10 cellular contexts compared by ENCODE assay signal in the genomic region with DNA sequence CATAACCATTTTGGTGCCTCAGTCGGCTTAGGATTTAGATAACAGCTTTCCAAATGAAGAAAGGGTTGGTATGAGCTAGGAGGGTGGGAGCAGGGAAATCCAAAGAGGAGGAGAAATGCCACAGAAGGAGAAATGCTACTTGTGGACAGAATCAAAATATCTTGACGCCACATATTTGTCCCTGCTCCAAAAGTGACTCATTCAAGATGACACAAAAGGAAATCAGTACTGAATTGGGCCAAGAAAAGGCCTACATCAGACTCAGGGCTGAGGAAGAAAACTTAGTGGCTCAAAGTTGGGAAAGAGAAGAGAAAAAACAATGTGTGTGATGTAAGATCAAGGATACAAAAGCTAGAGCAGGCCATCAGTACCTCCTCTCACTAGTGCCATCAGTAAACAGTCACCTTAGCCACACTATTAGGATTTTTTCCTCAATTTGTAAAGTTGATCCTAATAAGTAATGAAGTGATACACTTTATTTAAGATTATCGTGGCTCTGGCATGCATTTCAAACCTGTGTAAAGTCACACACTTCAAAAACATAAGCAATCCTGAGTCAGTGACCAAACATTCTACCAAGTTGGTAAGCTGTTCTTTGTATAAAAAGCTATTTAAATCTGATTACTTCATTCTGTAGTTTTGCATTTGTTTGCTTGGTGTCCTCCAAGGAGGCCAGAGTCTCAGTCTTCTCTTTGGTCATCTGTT. TPM values are rescaled to one million over a fixed set of nuclear protein-coding genes. Genes with fewer than 3 reads are reported as not detected.
DNase-seq lines count a peak whose midpoint lies in the region; ATAC-seq and TF ChIP-seq lines count a peak whose summit lies in the region.
"Had no signal": no experiment of that assay in that cellular context is flagged by ENCODE, and none has a peak within 500 bp of the region (broad histone marks: within the 10 kb centered on the region; RNA-seq: fewer than 3 reads in every experiment).

No MANE protein-coding gene starts in this region.

- no peaks in the 10 kb centered on the region for H3K9me3 ChIP-seq in body of pancreas
- H3K9me3 ChIP-seq in right cardiac atrium (ENCODE audit: control insufficient read depth, low read length) = no peaks in the 10 kb centered on the region
- H3K9me3 ChIP-seq in stomach = no peaks in the 10 kb centered on the region
- H3K9me3 ChIP-seq: ovary had no signal

- TF ChIP-seq CTCF in body of pancreas (IDR thresholded peaks at IDR 0.05) (no peak), stomach (IDR thresholded peaks at IDR 0.05) (no peak)

- peaks cover 9 to 29% of the 10 kb centered on the region in 2 donors for H3K36me3 ChIP-seq in body of pancreas (replicated peaks in 1 of 2; ENCODE audit: insufficient read depth in 1 of 2, low read depth in 2 of 2)
- peaks cover 36 to 95% (median 95%) of the 10 kb centered on the region in 4 donors for H3K36me3 ChIP-seq in stomach
- H3K36me3 ChIP-seq: ovary had no signal

- DNase-seq in GM04504 (ENCODE audit: low read depth) (peak; percentile 95), body of pancreas (peak in 1 of 4 donors; percentile 26), right cardiac atrium (no peak), stomach (no peak), HUDEP-2 (lab: John Stamatoyannopoulos, UW; ENCODE audit: unreplicated experiment in 76 of 76) (no peak), D341Med (ENCODE audit: low spot score) (no peak), left colon (no peak), NCI-H226 (no peak)
- DNase-seq: NCI-H2107, ovary had no signal

- H3K27ac ChIP-seq in body of pancreas (no peak overlapping the region), right cardiac atrium (ENCODE audit: low read length) (peak overlapping the region; percentile 10), stomach (peak overlapping the region; percentile 61 to 68 (median 66))
- H3K27ac ChIP-seq: ovary had no signal

- H3K4me1 ChIP-seq in body of pancreas = no peaks in the 10 kb centered on the region
- no peaks in the 10 kb centered on the region for H3K4me1 ChIP-seq in right cardiac atrium (ENCODE audit: control insufficient read depth, insufficient read depth, low read length)
- peaks cover 0 to 20% (median 4%) of the 10 kb centered on the region in 4 donors for H3K4me1 ChIP-seq in stomach

- intact Hi-C loops in body of pancreas (cut with DNase I) = no loop called here
- intact Hi-C loops in right cardiac atrium (cut with DNase I) = no loop called here
- intact Hi-C loops in stomach (cut with DNase I; ENCODE audit: low total_unique reads) = no loop called here
- intact Hi-C loops in left colon (cut with DNase I, micrococcal nuclease) = no loop called here

- H3K4me3 ChIP-seq in body of pancreas (no peak overlapping the region), right cardiac atrium (ENCODE audit: low read length) (no peak overlapping the region), stomach (no peak overlapping the region)
- H3K4me3 ChIP-seq: ovary had no signal

- no peak for TF ChIP-seq EP300 in stomach (IDR thresholded peaks at IDR 0.05)

- 82 to 84% methylated on average over 3 of the region's 3 CpGs for WGBS in body of pancreas, 2 donors
- 42% methylated on average over 3 of the region's 3 CpGs for WGBS in right cardiac atrium
- WGBS in stomach, 5 donors = 64 to 81% (median 74%) methylated on average over 3 of the region's 3 CpGs

- H3K27me3 ChIP-seq in body of pancreas (no peaks in the 10 kb centered on the region), right cardiac atrium (ENCODE audit: control insufficient read depth, insufficient read depth) (no peaks in the 10 kb centered on the region), stomach (no peaks in the 10 kb centered on the region)
- H3K27me3 ChIP-seq: ovary had no signal

- ATAC-seq in body of pancreas = peak; percentile 45
- ATAC-seq in right cardiac atrium = peak; percentile 91
- ATAC-seq in left colon = no peak

- TF ChIP-seq POLR2A in body of pancreas (IDR thresholded peaks at IDR 0.05) = no peak
- no peak for TF ChIP-seq POLR2A in stomach (IDR thresholded peaks at IDR 0.05)

RNA-seq across cellular contexts. Expression of gene VPS33A, which starts 52.5 kb away (rescaled TPM):
- total RNA-seq in body of pancreas (1 to 10 TPM; 7.3 to 9.9 TPM), right cardiac atrium (10 to 100 TPM in 3 of 4 donors, 1 to 10 TPM in 1; 7.8 to 15.2 (median 12.7) TPM), stomach (10 to 100 TPM; 10.3 to 45.8 (median 16.9) TPM), left colon (10 to 100 TPM; 20.5 to 21.4 TPM)
- polyA plus RNA-seq in right cardiac atrium (7.3 TPM), stomach (10 to 100 TPM in 1 of 3 donors, 1 to 10 TPM in 2; 6.1 to 12.1 (median 7.4) TPM)

Comparison
In these comparisons a context has a peak if more than half of its experiments do, and no peak if none do; other contexts are left out.
1. H3K27ac ChIP-seq: peak in right cardiac atrium (single experiment) and stomach (5 of 5); none in body of pancreas (0 of 4).